11 cellular contexts compared by ENCODE assay signal in the genomic region with DNA sequence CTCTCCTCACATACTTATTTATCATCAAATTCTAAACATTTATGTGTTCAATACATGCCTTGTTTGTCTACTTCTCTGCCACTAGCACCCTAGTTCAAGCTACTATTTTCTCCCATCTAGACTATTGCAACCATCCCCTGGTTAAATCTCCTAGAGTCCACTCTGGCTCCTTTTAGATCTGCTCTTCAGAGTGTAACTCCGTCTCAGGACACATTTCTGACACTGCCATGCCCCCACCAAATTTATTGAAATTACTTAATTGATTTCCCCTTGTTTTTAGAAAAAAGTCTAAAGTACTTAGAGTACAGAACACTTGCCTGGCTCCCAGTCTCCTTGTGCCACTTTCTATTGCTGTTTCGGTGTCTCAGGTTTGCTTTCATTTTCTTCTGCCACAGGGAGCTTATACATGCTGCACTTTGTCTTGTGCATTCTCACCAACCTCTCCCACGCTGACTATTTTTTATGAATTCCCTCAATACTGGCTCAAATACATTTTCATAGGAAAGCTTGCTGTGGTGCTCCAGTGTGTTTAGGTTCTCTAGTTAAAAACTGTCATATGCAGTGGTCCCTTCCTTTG.
DNase-seq lines count a peak whose midpoint lies in the region; ATAC-seq and TF ChIP-seq lines count a peak whose summit lies in the region.
"Had no signal": no experiment of that assay in that cellular context is flagged by ENCODE, and none has a peak within 500 bp of the region (broad histone marks: within the 10 kb centered on the region; RNA-seq: fewer than 3 reads in every experiment).

No MANE protein-coding gene starts in this region.

- no peak for TF ChIP-seq EP300 in transverse colon (IDR thresholded peaks at IDR 0.05; ENCODE audit: low read depth)

- TF ChIP-seq CTCF in gastrocnemius medialis (IDR thresholded peaks at IDR 0.05 in 4 of 5, conservative IDR thresholded peaks at IDR 0.05 in 1 of 5) (no peak), transverse colon (IDR thresholded peaks at IDR 0.05) (no peak)

- WGBS in transverse colon (ENCODE audit: low coverage in 1 of 2), 2 donors: 54 to 69% methylated on average over 2 to 3 of the region's 3 CpGs

- ATAC-seq in GM19324 (IDR thresholded peaks at IDR 0.05; ENCODE audit: low FRiP score, unreplicated experiment) (peak; percentile 98), HG02884 (IDR thresholded peaks at IDR 0.05; ENCODE audit: unreplicated experiment) (peak; percentile 62), gastrocnemius medialis (peak in 1 of 2 donors; percentile 61)

- no peaks in the 10 kb centered on the region for H3K27me3 ChIP-seq in gastrocnemius medialis
- H3K27me3 ChIP-seq in transverse colon: no peaks in the 10 kb centered on the region
- H3K27me3 ChIP-seq: right lobe of liver, stomach had no signal

- peaks cover 3 to 4% of the 10 kb centered on the region in 2 donors for H3K4me1 ChIP-seq in gastrocnemius medialis
- H3K4me1 ChIP-seq in transverse colon: no peaks in the 10 kb centered on the region
- H3K4me1 ChIP-seq: right lobe of liver, stomach had no signal

- intact Hi-C loops in gastrocnemius medialis (cut with DNase I; ENCODE audit: low total_unique reads): no loop called here
- intact Hi-C loops in transverse colon (cut with DNase I; ENCODE audit: low total_unique reads): no loop called here

- H3K9me3 ChIP-seq in gastrocnemius medialis (no peaks in the 10 kb centered on the region), transverse colon (no peaks in the 10 kb centered on the region)
- H3K9me3 ChIP-seq: right lobe of liver, stomach had no signal

- DNase-seq in NCI-H146 (lab: John Stamatoyannopoulos, UW) (peak; percentile 38), gastrocnemius medialis (no peak), epidermal melanocyte (ENCODE audit: insufficient read length, low spot score) (no peak), T-helper 1 cell (no peak), SKM-1 (lab: John Stamatoyannopoulos, UW; ENCODE audit: unreplicated experiment) (no peak), transverse colon (no peak)
- DNase-seq: activated T-cell treated with anti-CD3 and anti-CD28 coated beads, Interleukin-2, amount 50 U/mL, for 1 hour; right lobe of liver; stomach had no signal

- no peak for TF ChIP-seq POLR2A in gastrocnemius medialis (IDR thresholded peaks at IDR 0.05)
- no peak for TF ChIP-seq POLR2A in transverse colon (IDR thresholded peaks at IDR 0.05)

- H3K27ac ChIP-seq in gastrocnemius medialis (peak overlapping the region in 1 of 4 donors; percentile 6), transverse colon (no peak overlapping the region)
- H3K27ac ChIP-seq: right lobe of liver, stomach had no signal

- in situ Hi-C loops in gastrocnemius medialis (cut with MboI; ENCODE audit: low sequenced_read_pairs in 4 of 4): no loop called here
- in situ Hi-C loops in transverse colon (cut with MboI; ENCODE audit: low pct_ligation_motif_present in 1 of 4, low pct_unique_long_range_greater_than_20kb in 1 of 4, low sequenced_read_pairs in 3 of 4): no loop called here

- H3K36me3 ChIP-seq in gastrocnemius medialis (no peaks in the 10 kb centered on the region), transverse colon (no peaks in the 10 kb centered on the region)
- H3K36me3 ChIP-seq: right lobe of liver, stomach had no signal

- peak overlapping the region; percentile 18 to 37 (median 30) for H3K4me3 ChIP-seq in gastrocnemius medialis
- no peak overlapping the region for H3K4me3 ChIP-seq in transverse colon
- H3K4me3 ChIP-seq: right lobe of liver had no signal

Comparison
In these comparisons a context has a peak if more than half of its experiments do, and no peak if none do; other contexts are left out.
1. H3K4me3 ChIP-seq: peak in gastrocnemius medialis (4 of 4); none in transverse colon (0 of 4).